ENCODE assay signal across 1 cellular context in genomic region chr10:97228775-97229157, GRCh38.
TF ChIP-seq lines count a peak whose summit lies in the region.

No MANE protein-coding gene starts in this region.

TF ChIP-seq in HepG2, 621 proteins besides CTCF, POLR2A, EP300 and RAD21:
- TF ChIP-seq ZNF280D (CRISPR knock-in tag; IDR thresholded peaks at IDR 0.05), result no peak
- TF ChIP-seq MNT (IDR thresholded peaks at IDR 0.05), result peak; percentile 69
TF ChIP-seq in HepG2: peak in this region for 1.
